Comparison of ENCODE assay signal across 8 cellular contexts in the genomic region with DNA sequence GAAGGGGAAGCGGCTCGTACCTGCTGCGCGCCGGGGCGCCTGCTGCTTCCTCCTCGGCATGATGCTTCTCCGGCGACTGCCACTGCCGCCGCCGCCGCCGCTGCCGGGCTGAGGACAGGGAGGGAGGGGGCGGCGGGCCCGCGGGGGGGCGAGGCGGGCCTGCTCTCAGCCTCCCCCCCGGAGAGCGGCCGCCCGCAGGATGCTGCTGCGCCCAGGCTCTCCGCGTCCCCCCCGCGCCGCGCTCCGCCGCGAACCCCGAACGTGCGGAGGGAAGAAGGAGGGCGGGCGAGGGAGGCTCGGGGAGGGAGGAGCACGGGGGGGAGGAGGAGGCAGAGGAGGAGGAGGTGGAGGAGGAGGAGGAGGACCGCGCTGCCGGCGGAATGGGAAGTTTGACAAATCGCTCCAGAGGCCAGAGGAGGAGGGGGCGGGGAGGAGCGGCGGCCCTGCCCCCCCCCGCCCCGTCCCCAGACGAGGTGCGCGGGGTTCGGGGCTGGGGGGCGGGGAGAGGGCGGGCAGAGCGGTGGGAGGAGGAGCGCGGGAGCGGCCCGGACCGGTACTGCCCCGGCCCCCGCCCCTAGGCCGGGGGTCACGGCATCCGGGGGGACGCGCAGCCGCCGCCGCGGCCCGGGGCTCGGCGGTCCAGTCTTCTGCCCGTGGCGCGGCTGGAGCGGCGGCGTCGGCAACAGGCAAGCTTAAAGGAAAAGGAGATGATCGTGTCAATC.
DNase-seq lines count a peak whose midpoint lies in the region; ATAC-seq lines count a peak whose summit lies in the region.

A gene with protein sequence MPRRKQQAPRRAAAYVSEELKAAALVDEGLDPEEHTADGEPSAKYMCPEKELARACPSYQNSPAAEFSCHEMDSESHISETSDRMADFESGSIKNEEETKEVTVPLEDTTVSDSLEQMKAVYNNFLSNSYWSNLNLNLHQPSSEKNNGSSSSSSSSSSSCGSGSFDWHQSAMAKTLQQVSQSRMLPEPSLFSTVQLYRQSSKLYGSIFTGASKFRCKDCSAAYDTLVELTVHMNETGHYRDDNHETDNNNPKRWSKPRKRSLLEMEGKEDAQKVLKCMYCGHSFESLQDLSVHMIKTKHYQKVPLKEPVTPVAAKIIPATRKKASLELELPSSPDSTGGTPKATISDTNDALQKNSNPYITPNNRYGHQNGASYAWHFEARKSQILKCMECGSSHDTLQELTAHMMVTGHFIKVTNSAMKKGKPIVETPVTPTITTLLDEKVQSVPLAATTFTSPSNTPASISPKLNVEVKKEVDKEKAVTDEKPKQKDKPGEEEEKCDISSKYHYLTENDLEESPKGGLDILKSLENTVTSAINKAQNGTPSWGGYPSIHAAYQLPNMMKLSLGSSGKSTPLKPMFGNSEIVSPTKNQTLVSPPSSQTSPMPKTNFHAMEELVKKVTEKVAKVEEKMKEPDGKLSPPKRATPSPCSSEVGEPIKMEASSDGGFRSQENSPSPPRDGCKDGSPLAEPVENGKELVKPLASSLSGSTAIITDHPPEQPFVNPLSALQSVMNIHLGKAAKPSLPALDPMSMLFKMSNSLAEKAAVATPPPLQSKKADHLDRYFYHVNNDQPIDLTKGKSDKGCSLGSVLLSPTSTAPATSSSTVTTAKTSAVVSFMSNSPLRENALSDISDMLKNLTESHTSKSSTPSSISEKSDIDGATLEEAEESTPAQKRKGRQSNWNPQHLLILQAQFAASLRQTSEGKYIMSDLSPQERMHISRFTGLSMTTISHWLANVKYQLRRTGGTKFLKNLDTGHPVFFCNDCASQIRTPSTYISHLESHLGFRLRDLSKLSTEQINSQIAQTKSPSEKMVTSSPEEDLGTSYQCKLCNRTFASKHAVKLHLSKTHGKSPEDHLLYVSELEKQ (minus strand): TSS at position 277 of the 722 bp plus-strand sequence. CDS start 217 bp downstream, at position 60.

- H3K9me3 Mint-ChIP-seq in dendritic cell treated with granulocyte-macrophage colony-stimulating factor and Interleukin-4, amounts not matched to agents 40 ng/mL and 50 ng/mL, for 4 days, result no peaks in the 10 kb centered on the region

- H3K4me1 Mint-ChIP-seq in dendritic cell treated with granulocyte-macrophage colony-stimulating factor and Interleukin-4, amounts not matched to agents 40 ng/mL and 50 ng/mL, for 4 days (ENCODE audit: low read depth), result peaks cover 52% of the 10 kb centered on the region

- H3K4me3 Mint-ChIP-seq in dendritic cell treated with granulocyte-macrophage colony-stimulating factor and Interleukin-4, amounts not matched to agents 40 ng/mL and 50 ng/mL, for 4 days, result peak within 1 kb of the TSS; percentile 91

- DNase-seq in NCI-H748 (lab: John Stamatoyannopoulos, UW; ENCODE audit: unreplicated experiment) (peak; percentile 51), NCI-H748 treated with DMSO at 0.1 percent for 48 hours (lab: John Stamatoyannopoulos, UW) (no peak), T-helper 22 cell (ENCODE audit: low read depth) (peak; percentile 30), left kidney (ENCODE audit: low read depth, low spot score) (peak; percentile 87), NCI-H774 (lab: John Stamatoyannopoulos, UW) (no peak)
- DNase-seq in stimulated activated CD4-positive, alpha-beta T cell treated with anti-CD3 and anti-CD28 coated beads, Interleukin-1b, Interleukin-23, amount 100 ng/mL, for 48 hours, result peak; percentile 28

- no peak for ATAC-seq in GM18858 (IDR thresholded peaks at IDR 0.05; ENCODE audit: unreplicated experiment)

- intact Hi-C loops in dendritic cell treated with granulocyte-macrophage colony-stimulating factor and Interleukin-4, amounts not matched to agents 40 ng/mL and 50 ng/mL, for 4 days (cut with micrococcal nuclease), result loop anchor here (5.0 kb wide), 1 partner anchor 37 kb away; no protein-coding TSS in a partner anchor

- peak within 1 kb of the TSS; percentile 75 for H3K27ac Mint-ChIP-seq in dendritic cell treated with granulocyte-macrophage colony-stimulating factor and Interleukin-4, amounts not matched to agents 40 ng/mL and 50 ng/mL, for 4 days

- peaks cover 50% of the 10 kb centered on the region for H3K27me3 Mint-ChIP-seq in dendritic cell treated with granulocyte-macrophage colony-stimulating factor and Interleukin-4, amounts not matched to agents 40 ng/mL and 50 ng/mL, for 4 days

- peaks cover 27% of the 10 kb centered on the region for H3K36me3 Mint-ChIP-seq in dendritic cell treated with granulocyte-macrophage colony-stimulating factor and Interleukin-4, amounts not matched to agents 40 ng/mL and 50 ng/mL, for 4 days (ENCODE audit: low read depth)

Comparison
In these comparisons a context has a peak if more than half of its experiments do, and no peak if none do; other contexts are left out.
1. DNase-seq: peak in NCI-H748 (single experiment), T-helper 22 cell (single experiment), left kidney (single experiment) and stimulated activated CD4-positive, alpha-beta T cell treated with anti-CD3 and anti-CD28 coated beads, Interleukin-1b, Interleukin-23, amount 100 ng/mL, for 48 hours (single experiment); none in NCI-H748 treated with DMSO at 0.1 percent for 48 hours (single experiment) and NCI-H774 (single experiment).